8 cellular contexts compared by ENCODE assay signal in the genomic region with DNA sequence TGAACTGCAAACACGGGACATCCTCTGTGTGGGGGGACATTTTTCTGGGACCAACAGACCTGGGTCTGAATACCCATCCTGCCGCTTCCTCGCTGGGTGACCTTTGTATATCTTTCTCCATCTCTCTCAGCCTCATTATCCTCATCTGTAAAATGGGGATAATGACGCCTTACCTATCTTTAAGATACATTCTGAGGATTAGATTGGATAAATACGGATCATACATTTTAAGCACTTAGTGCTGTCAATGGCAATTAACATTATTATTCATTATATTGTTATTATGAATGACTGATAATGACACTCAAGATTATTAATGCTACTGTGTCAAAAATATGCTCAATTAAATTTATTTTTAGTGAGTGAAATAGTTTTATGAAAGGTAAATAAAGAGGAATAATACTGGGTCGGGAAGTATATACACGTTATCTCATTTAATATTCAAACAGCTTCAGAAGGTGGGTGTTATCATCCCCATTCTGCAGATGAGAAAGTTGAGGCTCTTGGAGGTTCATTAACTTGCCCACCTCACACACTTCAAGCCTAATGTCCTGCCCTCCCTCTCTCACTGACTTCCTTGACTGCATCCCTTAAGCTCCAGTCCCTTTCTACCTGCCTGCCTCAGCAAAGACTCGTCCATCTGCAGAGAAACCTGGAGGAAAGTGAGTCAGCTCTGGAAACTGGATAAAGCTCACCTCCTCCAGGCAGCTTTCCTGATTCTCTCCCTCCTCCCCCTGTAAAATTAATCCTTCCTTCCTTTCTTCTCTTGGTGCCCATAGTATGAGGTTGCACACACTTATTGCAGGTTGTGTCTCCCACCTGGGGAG.
DNase-seq lines count a peak whose midpoint lies in the region; ATAC-seq and TF ChIP-seq lines count a peak whose summit lies in the region.

No MANE protein-coding gene starts in this region.

- H3K27me3 ChIP-seq in PC-3 (ENCODE audit: low read length) = no peaks in the 10 kb centered on the region
- H3K27me3 ChIP-seq in endodermal cell (ENCODE audit: control insufficient read depth, insufficient read depth, low read length, poor library complexity, severe bottlenecking) = peaks cover 64% of the 10 kb centered on the region
- H3K27me3 ChIP-seq in neutrophil = no peaks in the 10 kb centered on the region

- peak overlapping the region; percentile 78 for H3K4me3 ChIP-seq in PC-3 (ENCODE audit: low read length)
- peak overlapping the region; percentile 74 for H3K4me3 ChIP-seq in endodermal cell (ENCODE audit: low read length)
- peak overlapping the region; percentile 68 to 69 for H3K4me3 ChIP-seq in neutrophil (ENCODE audit: low read depth in 1 of 2, low read length in 1 of 2)

- H3K27ac ChIP-seq in PC-3 (ENCODE audit: low read length) (peak overlapping the region; percentile 92), endodermal cell (ENCODE audit: low read depth, low read length) (no peak overlapping the region), neutrophil (peak overlapping the region; percentile 94)

- CTCF ChIA-PET in PC-3 (lab: Charles Lee) = no interaction called here

- H3K9me3 Mint-ChIP-seq in CD14-positive monocyte (peaks cover 0 to 2% (median 0%) of the 10 kb centered on the region in 7 donors), endodermal cell (no peaks in the 10 kb centered on the region)

- H3K4me1 Mint-ChIP-seq in CD14-positive monocyte = peaks cover 44% of the 10 kb centered on the region
- H3K4me1 Mint-ChIP-seq in endodermal cell = peaks cover 31% of the 10 kb centered on the region

- intact Hi-C loops in CD14-positive monocyte (cut with micrococcal nuclease) (loop anchor here (10.0 kb wide), 2 partner anchors 90 to 790 kb away; no protein-coding TSS in a partner anchor), PC-3 (cut with micrococcal nuclease) (loop anchor here (5.0 to 10.0 kb wide), 2 partner anchors 170 to 238 kb away; no protein-coding TSS in a partner anchor)

- no peaks in the 10 kb centered on the region for H3K9me3 ChIP-seq in PC-3 (ENCODE audit: low read length)
- no peaks in the 10 kb centered on the region for H3K9me3 ChIP-seq in endodermal cell (ENCODE audit: control insufficient read depth, low read length)
- H3K9me3 ChIP-seq in neutrophil = no peaks in the 10 kb centered on the region

- H3K9ac ChIP-seq in PC-3 (ENCODE audit: low read length) = peak overlapping the region; percentile 92
- H3K9ac ChIP-seq in endodermal cell (ENCODE audit: extremely low read depth, low read length, poor library complexity, severe bottlenecking) = peak overlapping the region; percentile 59

- peak overlapping the region; percentile 97 for H3K4me2 ChIP-seq in PC-3 (ENCODE audit: low read length)

- POLR2A ChIA-PET in PC-3 (lab: Charles Lee; ENCODE audit: unreplicated experiment) = no interaction called here

- H3K27ac Mint-ChIP-seq in CD14-positive monocyte = peak overlapping the region; percentile 92 to 97 (median 97)
- peak overlapping the region; percentile 19 for H3K27ac Mint-ChIP-seq in endodermal cell

- TF ChIP-seq CTCF in CD14-positive monocyte (IDR thresholded peaks at IDR 0.05) (no peak), PC-3 (conservative IDR thresholded peaks at IDR 0.05; ENCODE audit: low read depth, low read length) (no peak), endodermal cell (conservative IDR thresholded peaks at IDR 0.05) (no peak), neutrophil (IDR thresholded peaks at IDR 0.05) (no peak)

- peak overlapping the region; percentile 95 for H2AFZ ChIP-seq in PC-3 (ENCODE audit: low read length)

- no peaks in the 10 kb centered on the region for H4K20me1 ChIP-seq in PC-3 (ENCODE audit: low read length)

- WGBS in endodermal cell (ENCODE audit: insufficient coverage in 1 of 2, insufficient read length in 1 of 2), 2 experiments = 71 to 77% methylated on average over 4 to 7 of the region's 8 CpGs

- H3K27me3 Mint-ChIP-seq in CD14-positive monocyte (ENCODE audit: low read depth in 3 of 3) (peaks cover 0 to 4% (median 4%) of the 10 kb centered on the region in 3 donors), endodermal cell (ENCODE audit: insufficient read depth) (peaks cover 41% of the 10 kb centered on the region)

- ATAC-seq in PC-3 = no peak
- no peak for ATAC-seq in HG02970 (IDR thresholded peaks at IDR 0.05; ENCODE audit: low FRiP score, unreplicated experiment)

- H3K36me3 ChIP-seq in PC-3 (ENCODE audit: low read depth, low read length) (no peaks in the 10 kb centered on the region), endodermal cell (ENCODE audit: control insufficient read depth, insufficient read depth, low read length) (no peaks in the 10 kb centered on the region), neutrophil (no peaks in the 10 kb centered on the region)

- no peaks in the 10 kb centered on the region for H3K9me2 ChIP-seq in PC-3 (replicated peaks; ENCODE audit: low read length)

- H3K4me3 Mint-ChIP-seq in CD14-positive monocyte (peak overlapping the region; percentile 80 to 88), endodermal cell (peak overlapping the region; percentile 57)

- DNase-seq in CD14-positive monocyte (ENCODE audit: low spot score) (no peak), PC-3 (no peak), endodermal cell (no peak), NCI-H146 (lab: John Stamatoyannopoulos, UW) (no peak), T1000 (lab: John Stamatoyannopoulos, UW) (no peak)
- no peak for DNase-seq in stimulated activated CD4-positive, alpha-beta T cell treated with anti-CD3 and anti-CD28 coated beads, Interleukin-12 subunit alpha, Interleukin-12 subunit beta, amount 100 ng/mL, for 4 hours

- H3K36me3 Mint-ChIP-seq in CD14-positive monocyte = no peaks in the 10 kb centered on the region
- no peaks in the 10 kb centered on the region for H3K36me3 Mint-ChIP-seq in endodermal cell (ENCODE audit: low read depth)

- peaks cover 38% of the 10 kb centered on the region for H3K4me1 ChIP-seq in PC-3 (ENCODE audit: insufficient read depth, low read length)
- H3K4me1 ChIP-seq in endodermal cell (ENCODE audit: control insufficient read depth, insufficient read depth, low read length) = peaks cover 12% of the 10 kb centered on the region
- peaks cover 32 to 37% of the 10 kb centered on the region in 2 experiments for H3K4me1 ChIP-seq in neutrophil (ENCODE audit: control insufficient read depth in 1 of 2, insufficient read depth in 1 of 2, low read depth in 1 of 2, low read length in 1 of 2)

- H3F3A ChIP-seq in PC-3 (ENCODE audit: low read length, unreplicated experiment) = peaks cover 7% of the 10 kb centered on the region

- BruUV-seq in PC-3 (replicated peaks; lab: Mats Ljungman, UMichigan) = TSS peak; percentile 79

- H3K79me2 ChIP-seq in PC-3 (ENCODE audit: low read length) = no peaks in the 10 kb centered on the region
